Comparison of ENCODE assay signal across 17 cellular contexts in genomic region chr11:28461846-28462245, GRCh38.
"Had no signal": no experiment of that assay in that cellular context is flagged by ENCODE, and none has a peak within 500 bp of the region (broad histone marks: within the 10 kb centered on the region; RNA-seq: fewer than 3 reads in every experiment).

No MANE protein-coding gene starts in this region.

- H3K4me1 ChIP-seq: colonic mucosa, foreskin keratinocyte, parathyroid adenoma, tibial nerve, vagina had no signal

- H3K4me3 ChIP-seq: cardiac muscle cell, colonic mucosa, skin epidermis, tibial nerve, vagina had no signal

- ATAC-seq: activated naive CD4-positive, alpha-beta T cell treated with anti-CD3 and anti-CD28 coated beads, Interleukin-2, amount 50 U/mL, for 72 hours; foreskin keratinocyte; left colon had no signal

- H3K27me3 ChIP-seq: cardiac muscle cell, colonic mucosa, foreskin keratinocyte, tibial nerve, vagina had no signal

- H3K9me3 ChIP-seq: colonic mucosa, tibial nerve, vagina had no signal

- H2AFZ ChIP-seq: parathyroid adenoma had no signal

- H3K9ac ChIP-seq: parathyroid adenoma had no signal

- H3K36me3 ChIP-seq: cardiac muscle cell, colonic mucosa, tibial nerve, vagina had no signal

- H3K27ac ChIP-seq: cardiac muscle cell, colonic mucosa, foreskin keratinocyte, parathyroid adenoma, skin epidermis, tibial nerve, vagina had no signal

- DNase-seq: activated CD4-positive, alpha-beta T cell treated with anti-CD3 and anti-CD28 coated beads, Interleukin-2, amount 50 U/mL, for 4 hours; activated CD4-positive, CD25-positive, alpha-beta regulatory T cell treated with anti-CD3 and anti-CD28 coated beads, Interleukin-2, amount 50 U/mL, for 72 hours; activated effector memory CD4-positive, alpha-beta T cell treated with Interleukin-2 at 50 U/mL for 16 hours; activated T-cell treated with anti-CD3 and anti-CD28 coated beads, Interleukin-2, amount 50 U/mL, for 24 hours; colonic mucosa; effector CD4-positive, alpha-beta T cell; foreskin keratinocyte; head of caudate nucleus; naive B cell; T-helper 9 cell had no signal

- H3K79me2 ChIP-seq: parathyroid adenoma had no signal
